In the genomic region with DNA sequence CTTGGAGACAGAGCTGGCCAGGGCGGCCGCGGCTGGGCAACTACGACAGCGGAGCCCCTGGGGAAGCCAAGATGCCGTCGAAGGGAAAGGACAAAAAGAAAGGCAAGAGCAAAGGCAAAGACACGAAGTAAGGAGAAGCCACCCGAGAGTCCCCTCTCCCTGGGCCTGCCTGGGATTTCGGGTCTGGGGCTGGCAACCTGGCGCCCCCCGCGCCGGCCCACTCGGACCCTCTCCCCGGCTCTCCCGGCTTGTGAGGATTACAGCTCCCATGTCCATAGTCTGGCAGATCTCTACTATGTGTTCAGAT, we compare ENCODE assay signal across 8 cellular contexts. TPM values are rescaled to one million over a fixed set of nuclear protein-coding genes. Genes with fewer than 3 reads are reported as not detected.
A peak's percentile ranks its signal among the peaks of the same experiment; 100 is the strongest.
DNase-seq lines count a peak whose midpoint lies in the region; ATAC-seq and TF ChIP-seq lines count a peak whose summit lies in the region.

No MANE protein-coding gene starts in this region.

- peak overlapping the region; percentile 69 for H3K4me2 ChIP-seq in fibroblast of lung (ENCODE audit: extremely low read depth, insufficient read depth, low read length)

- H3K9ac ChIP-seq in fibroblast of lung (ENCODE audit: insufficient read depth, low read length): peak overlapping the region; percentile 99

- no peaks in the 10 kb centered on the region for H3K4me1 ChIP-seq in SJCRH30
- H3K4me1 ChIP-seq in fibroblast of lung (ENCODE audit: control insufficient read depth, extremely low read depth, insufficient read depth, low read length): no peaks in the 10 kb centered on the region
- H3K4me1 ChIP-seq in sigmoid colon: peaks cover 0 to 19% (median 15%) of the 10 kb centered on the region in 4 donors

- intact Hi-C loops in sigmoid colon (cut with DNase I): loop anchor here (10.0 kb wide), 1 partner anchor 135 kb away; a partner anchor contains a TSS

- TF ChIP-seq EP300 in sigmoid colon (IDR thresholded peaks at IDR 0.05): peak in 1 of 4 donors; percentile 30

- H3K4me3 ChIP-seq in SJCRH30: peak overlapping the region; percentile 93
- H3K4me3 ChIP-seq in fibroblast of lung (replicated peaks in 1 of 4; ENCODE audit: control extremely low read depth in 1 of 4, insufficient read depth in 1 of 4, low read depth in 3 of 4, low read length in 4 of 4): peak overlapping the region; percentile 84 to 97 (median 90)
- H3K4me3 ChIP-seq in sigmoid colon: peak overlapping the region; percentile 66 to 98 (median 89)

- DNase-seq in SJCRH30 (no peak), fibroblast of lung (ENCODE audit: low read depth in 2 of 2) (no peak), sigmoid colon (no peak), EL (no peak), DMS 273 treated with DMSO at 0.1 percent for 48 hours (lab: John Stamatoyannopoulos, UW) (no peak), NCI-H2171 (lab: John Stamatoyannopoulos, UW) (no peak)

- peak; percentile 12 for ATAC-seq in GM18511 (IDR thresholded peaks at IDR 0.05; ENCODE audit: unreplicated experiment)
- no peak for ATAC-seq in GM19328 (IDR thresholded peaks at IDR 0.05; ENCODE audit: unreplicated experiment)

- no peaks in the 10 kb centered on the region for H3K9me3 ChIP-seq in SJCRH30 (replicated peaks)
- H3K9me3 ChIP-seq in fibroblast of lung (ENCODE audit: control insufficient read depth, insufficient read depth, low read depth, low read length): no peaks in the 10 kb centered on the region
- no peaks in the 10 kb centered on the region for H3K9me3 ChIP-seq in sigmoid colon

- WGBS in sigmoid colon, 2 donors: 1 to 3% methylated on average over 17 of the region's 17 CpGs

- H3K36me3 ChIP-seq in SJCRH30: no peaks in the 10 kb centered on the region
- H3K36me3 ChIP-seq in fibroblast of lung (ENCODE audit: control insufficient read depth, insufficient read depth, low read length): no peaks in the 10 kb centered on the region
- H3K36me3 ChIP-seq in sigmoid colon: no peaks in the 10 kb centered on the region

- H4K20me1 ChIP-seq in fibroblast of lung (ENCODE audit: control insufficient read depth, extremely low read depth, insufficient read depth, low read length): no peaks in the 10 kb centered on the region

- H3K27ac ChIP-seq in SJCRH30: no peak overlapping the region
- H3K27ac ChIP-seq in fibroblast of lung (ENCODE audit: insufficient read depth, low read length): peak overlapping the region; percentile 92
- peak overlapping the region; percentile 96 to 98 (median 98) for H3K27ac ChIP-seq in sigmoid colon

- H3K79me2 ChIP-seq in fibroblast of lung (ENCODE audit: control insufficient read depth, insufficient read depth, low read length): no peaks in the 10 kb centered on the region

- TF ChIP-seq CTCF in fibroblast of lung (conservative IDR thresholded peaks at IDR 0.05 in 1 of 2, IDR thresholded peaks at IDR 0.05 in 1 of 2; ENCODE audit: low read depth in 1 of 2, low read length in 2 of 2) (no peak), sigmoid colon (IDR thresholded peaks at IDR 0.05) (no peak)

- H2AFZ ChIP-seq in fibroblast of lung (ENCODE audit: low read length): peak overlapping the region; percentile 88

- no peaks in the 10 kb centered on the region for H3K27me3 ChIP-seq in SJCRH30
- no peaks in the 10 kb centered on the region for H3K27me3 ChIP-seq in fibroblast of lung (ENCODE audit: control insufficient read depth, insufficient read depth, low read length)
- H3K27me3 ChIP-seq in sigmoid colon: no peaks in the 10 kb centered on the region

- no peak for TF ChIP-seq POLR2A in sigmoid colon (IDR thresholded peaks at IDR 0.05)

RNA-seq across cellular contexts. Expression of a gene that starts 0.2 kb away (rescaled TPM):
- total RNA-seq in SJCRH30 (2014; rRNA removed; shearing (Covaris generic)): 0.66 and 0.95 TPM in 2 replicates
- total RNA-seq in fibroblast of lung (3.8 and 4.4 TPM in 2 replicates), sigmoid colon (10 to 100 TPM in 2 of 4 donors, 1 to 10 TPM in 2; 8.9 to 13.6 (median 11.6) TPM)
- polyA plus RNA-seq in fibroblast of lung (3.0 and 7.8 TPM in 2 replicates), sigmoid colon (1 to 10 TPM; 2.5 to 7.2 (median 6.6) TPM)
- 3.1 and 7.5 TPM in 2 replicates for polyA plus RNA-seq in fibroblast of lung (2012)
- polyA minus RNA-seq in fibroblast of lung (ENCODE audit: low replicate concordance): 0.12 TPM in 1 of 2 replicates, not detected in the other

RNA-seq across cellular contexts. Expression of a gene that starts 0.3 kb away (rescaled TPM):
- 7.3 and 8.4 TPM in 2 replicates for total RNA-seq in SJCRH30 (2014; rRNA removed; shearing (Covaris generic))
- total RNA-seq in fibroblast of lung (6.7 and 9.6 TPM in 2 replicates), sigmoid colon (10 to 100 TPM in 1 of 4 donors, 1 to 10 TPM in 3; 8.0 to 11.1 (median 8.7) TPM)
- polyA plus RNA-seq in fibroblast of lung (11.5 and 13.7 TPM in 2 replicates), sigmoid colon (10 to 100 TPM; 23.4 to 35.5 (median 33.8) TPM)
- 7.9 and 9.0 TPM in 2 replicates for polyA plus RNA-seq in fibroblast of lung (2012)
- polyA minus RNA-seq in fibroblast of lung (ENCODE audit: low replicate concordance): 4.7 and 8.2 TPM in 2 replicates
